In genomic region chr14:90491221-90491867, GRCh38 we compare ENCODE assay signal across 10 cellular contexts.
DNase-seq lines count a peak whose midpoint lies in the region; ATAC-seq, FAIRE-seq and TF ChIP-seq lines count a peak whose summit lies in the region.
"Had no signal": no experiment of that assay in that cellular context is flagged by ENCODE, and none has a peak within 500 bp of the region (broad histone marks: within the 10 kb centered on the region; RNA-seq: fewer than 3 reads in every experiment).

No MANE protein-coding gene starts in this region.

- H3K4me1 ChIP-seq in gastrocnemius medialis: peaks cover 0 to 5% of the 10 kb centered on the region in 2 donors
- H3K4me1 ChIP-seq in suprapubic skin: peaks cover 10% of the 10 kb centered on the region

- 53% methylated on average over 4 of the region's 9 CpGs for WGBS in suprapubic skin

- H3K4me3 ChIP-seq in astrocyte of the spinal cord (ENCODE audit: low read depth, low read length) (no peak overlapping the region), gastrocnemius medialis (no peak overlapping the region), suprapubic skin (no peak overlapping the region)
- H3K4me3 ChIP-seq: tibial nerve had no signal

- H3K27ac ChIP-seq in gastrocnemius medialis (no peak overlapping the region), suprapubic skin (no peak overlapping the region)

- no peaks in the 10 kb centered on the region for H3K36me3 ChIP-seq in gastrocnemius medialis
- no peaks in the 10 kb centered on the region for H3K36me3 ChIP-seq in suprapubic skin
- H3K36me3 ChIP-seq: tibial nerve had no signal

- no peaks in the 10 kb centered on the region for H3K27me3 ChIP-seq in gastrocnemius medialis
- H3K27me3 ChIP-seq in suprapubic skin: no peaks in the 10 kb centered on the region
- H3K27me3 ChIP-seq: tibial nerve had no signal

- in situ Hi-C loops in astrocyte of the spinal cord (cut with HindIII; ENCODE audit: low sequenced_read_pairs) (no loop called here), gastrocnemius medialis (cut with MboI; ENCODE audit: low sequenced_read_pairs in 4 of 4) (no loop called here)

- TF ChIP-seq POLR2A in gastrocnemius medialis (IDR thresholded peaks at IDR 0.05): no peak
- TF ChIP-seq POLR2A in suprapubic skin (IDR thresholded peaks at IDR 0.05): no peak

- peak; percentile 34 to 35 for ATAC-seq in gastrocnemius medialis

- TF ChIP-seq CTCF in GM10248 (IDR thresholded peaks at IDR 0.05; ENCODE audit: control extremely low read depth, extremely low read depth, low read depth, missing control alignments) (no peak), astrocyte of the spinal cord (IDR thresholded peaks at IDR 0.05; ENCODE audit: low read depth, low read length) (no peak), gastrocnemius medialis (IDR thresholded peaks at IDR 0.05 in 4 of 5, conservative IDR thresholded peaks at IDR 0.05 in 1 of 5) (no peak), suprapubic skin (IDR thresholded peaks at IDR 0.05) (no peak), D721Med (IDR thresholded peaks at IDR 0.05; ENCODE audit: insufficient read depth, missing control alignments) (no peak)

- no peak for TF ChIP-seq EP300 in suprapubic skin (IDR thresholded peaks at IDR 0.05)

- no peak for FAIRE-seq in D721Med (lab: Jason Lieb, UNC)

- DNase-seq in GM10248 (ENCODE audit: extremely low spot score) (peak; percentile 5), astrocyte of the spinal cord (ENCODE audit: low read depth, low spot score) (peak; percentile 52), iPS-NIHi11 (ENCODE audit: low spot score) (peak; percentile 57), gastrocnemius medialis (no peak), suprapubic skin (ENCODE audit: low spot score in 2 of 2) (no peak), NAMALWA (ENCODE audit: low spot score) (no peak), D721Med (ENCODE audit: insufficient read length, low spot score) (no peak), T-helper 2 cell (no peak)
- DNase-seq: GDM1 had no signal

- POLR2A ChIA-PET in GM10248 (lab: Yijun Ruan, JAX): no interaction called here

- CTCF ChIA-PET in GM10248 (lab: Yijun Ruan, JAX): no interaction called here

- H3K9me3 ChIP-seq in gastrocnemius medialis: no peaks in the 10 kb centered on the region
- no peaks in the 10 kb centered on the region for H3K9me3 ChIP-seq in suprapubic skin
- H3K9me3 ChIP-seq: tibial nerve had no signal

- intact Hi-C loops in gastrocnemius medialis (cut with DNase I; ENCODE audit: low total_unique reads): no loop called here

Comparison
In these comparisons a context has a peak if more than half of its experiments do, and no peak if none do; other contexts are left out.
1. DNase-seq: peak in GM10248 (single experiment), astrocyte of the spinal cord (single experiment) and iPS-NIHi11 (single experiment); none in gastrocnemius medialis (0 of 2), suprapubic skin (0 of 2), NAMALWA (single experiment), D721Med (single experiment) and T-helper 2 cell (0 of 5).